In the genomic region with DNA sequence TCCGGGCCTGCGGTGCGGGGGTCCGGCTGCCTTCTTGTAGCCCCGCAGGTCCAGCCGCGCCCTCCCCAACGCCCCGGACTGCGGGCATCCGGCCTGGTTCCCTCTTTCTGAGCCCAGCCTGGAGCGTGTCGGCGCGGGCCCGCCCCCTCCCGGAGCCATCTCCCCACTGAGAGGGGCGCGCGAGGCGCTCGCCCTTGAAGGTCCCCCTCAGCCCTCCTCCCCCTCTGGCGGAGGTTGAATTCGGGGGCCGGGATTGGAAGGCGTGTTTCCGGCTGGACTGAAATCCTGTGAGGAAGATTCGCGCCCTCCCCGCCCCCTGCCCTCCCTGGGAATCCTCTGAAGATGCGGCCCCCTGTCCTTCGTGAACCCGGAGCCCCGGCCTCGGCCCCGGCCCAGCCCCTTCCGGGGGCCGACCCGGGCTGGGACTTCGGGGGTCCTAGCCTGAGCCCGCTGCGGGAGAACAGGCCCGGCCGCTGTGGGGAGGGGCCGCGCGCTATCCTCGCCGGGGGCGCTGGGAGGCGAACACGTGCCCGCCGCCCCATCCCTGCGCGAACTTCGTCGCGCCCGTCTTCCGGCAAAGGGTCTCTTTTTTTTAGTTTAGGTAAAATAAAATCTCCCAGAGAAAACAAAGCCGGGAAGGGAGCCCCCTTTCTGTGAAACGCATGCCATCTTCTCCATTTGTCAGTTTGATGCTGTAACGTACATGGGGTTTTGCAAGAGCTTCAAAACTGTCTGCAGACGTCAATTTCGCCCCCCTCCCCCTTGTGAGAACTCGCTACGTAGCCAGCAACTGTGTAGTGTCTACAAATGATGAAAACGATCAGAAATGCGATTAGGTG, we compare ENCODE assay signal across 8 cellular contexts. TPM values are rescaled to one million over a fixed set of nuclear protein-coding genes. Genes with fewer than 3 reads are reported as not detected.
DNase-seq lines count a peak whose midpoint lies in the region; ATAC-seq and TF ChIP-seq lines count a peak whose summit lies in the region.

No MANE protein-coding gene starts in this region.

- peaks cover 16% of the 10 kb centered on the region for H3K36me3 Mint-ChIP-seq in endothelial cell (ENCODE audit: low read depth, unreplicated experiment)

- no peaks in the 10 kb centered on the region for H3K9me3 Mint-ChIP-seq in endothelial cell (ENCODE audit: unreplicated experiment)

- H3K27ac Mint-ChIP-seq in endothelial cell (ENCODE audit: unreplicated experiment), result peak overlapping the region; percentile 94

- H3K4me3 Mint-ChIP-seq in endothelial cell (ENCODE audit: unreplicated experiment), result peak overlapping the region; percentile 94

- H3K4me1 Mint-ChIP-seq in endothelial cell (ENCODE audit: unreplicated experiment), result peaks cover 43% of the 10 kb centered on the region

- no peak for TF ChIP-seq CTCF in endothelial cell (IDR thresholded peaks at IDR 0.05; ENCODE audit: unreplicated experiment)

- ATAC-seq in GM19324 (IDR thresholded peaks at IDR 0.05; ENCODE audit: low FRiP score, unreplicated experiment), result peak; percentile 40
- peak; percentile 33 for ATAC-seq in HG03442 (IDR thresholded peaks at IDR 0.05; ENCODE audit: unreplicated experiment)

- H3K27me3 Mint-ChIP-seq in endothelial cell (ENCODE audit: unreplicated experiment), result peaks cover 22% of the 10 kb centered on the region

- DNase-seq in Ammon's horn (ENCODE audit: low spot score) (peak; percentile 73), NOMO-1 treated with dmso at 0.1 percent for 144 hours (lab: John Stamatoyannopoulos, UW; ENCODE audit: unreplicated experiment) (peak; percentile 68), endothelial cell (ENCODE audit: low spot score) (peak; percentile 85), midbrain (lab: John Stamatoyannopoulos, UW) (peak; percentile 66)
- peak; percentile 44 for DNase-seq in activated CD8-positive, alpha-beta memory T cell treated with anti-CD3 and anti-CD28 coated beads, Interleukin-2, amount 50 U/mL, for 24 hours (ENCODE audit: extremely low read depth)
- peak; percentile 53 to 58 for DNase-seq in stimulated activated CD8-positive, alpha-beta memory T cell treated with anti-CD3 and anti-CD28 coated beads, Interleukin-2, amount 100 ng/mL, for 48 hours (ENCODE audit: low read depth in 2 of 2)

RNA-seq across cellular contexts. Expression of gene PDCD4, which starts 0.6 kb away (rescaled TPM):
- total RNA-seq in endothelial cell (ENCODE audit: unreplicated experiment), result 50.4 TPM

RNA-seq across cellular contexts. Expression of gene BBIP1, which starts 46.6 kb away (rescaled TPM):
- total RNA-seq in endothelial cell (ENCODE audit: unreplicated experiment), result 23.6 TPM

RNA-seq across cellular contexts. Expression of gene SHOC2, which starts 47.0 kb away (rescaled TPM):
- 48.9 TPM for total RNA-seq in endothelial cell (ENCODE audit: unreplicated experiment)

Comparison
In these comparisons a context has a peak if more than half of its experiments do, and no peak if none do; other contexts are left out.
1. Peak in every context shown above with its lines: DNase-seq and ATAC-seq.